Comparison of ENCODE assay signal across 8 cellular contexts in genomic region chr16:77866769-77867168, GRCh38.
"Had no signal": no experiment of that assay in that cellular context is flagged by ENCODE, and none has a peak within 500 bp of the region (broad histone marks: within the 10 kb centered on the region; RNA-seq: fewer than 3 reads in every experiment).

No MANE protein-coding gene starts in this region.

- H2AFZ ChIP-seq: GM23248 had no signal

- H3K9me3 ChIP-seq: HAP-1 had no signal

- H3K36me3 ChIP-seq: HAP-1 had no signal

- H3K4me3 ChIP-seq: GM23248, HAP-1 had no signal

- ATAC-seq: HCT116, HepG2 had no signal

- DNase-seq: GM23248, GOT3, H7, HFFc6 had no signal

- H3K27ac ChIP-seq: GM23248, HL-60 had no signal

- FAIRE-seq: HepG2 had no signal

- H3K4me1 ChIP-seq: HAP-1 had no signal

- H3K9ac ChIP-seq: GM23248 had no signal
